Comparison of ENCODE assay signal across 8 cellular contexts in genomic region chr2:132416080-132416911, GRCh38. TPM values are rescaled to one million over a fixed set of nuclear protein-coding genes. Genes with fewer than 3 reads are reported as not detected.
DNase-seq lines count a peak whose midpoint lies in the region; ATAC-seq and TF ChIP-seq lines count a peak whose summit lies in the region.
"Had no signal": no experiment of that assay in that cellular context is flagged by ENCODE, and none has a peak within 500 bp of the region (broad histone marks: within the 10 kb centered on the region; RNA-seq: fewer than 3 reads in every experiment).

Gene GPR39, plus strand, starts transcription at chr2:132416805.

- H3K4me3 Mint-ChIP-seq in activated CD4-positive, alpha-beta T cell treated with anti-CD3 and anti-CD28 coated beads, Interleukin-2, amount 10 ng/mL, durations not matched to agents 7 days and 5 days, result no peak within 1 kb of the TSS

- H3K36me3 ChIP-seq in thoracic aorta, result no peaks in the 10 kb centered on the region

- H3K27me3 ChIP-seq in thoracic aorta (replicated peaks; ENCODE audit: insufficient read depth), result no peaks in the 10 kb centered on the region

- no peaks in the 10 kb centered on the region for H3K9me3 ChIP-seq in thoracic aorta

- CTCF ChIA-PET in activated CD4-positive, alpha-beta T cell treated with anti-CD3 and anti-CD28 coated beads, Interleukin-2, amount 10 ng/mL, durations not matched to agents 7 days and 5 days (lab: Charles Lee), result no interaction called here

- ATAC-seq in HG02678 (IDR thresholded peaks at IDR 0.05; ENCODE audit: unreplicated experiment) (peak; percentile 57), thoracic aorta (ENCODE audit: insufficient number of reproducible peaks, low FRiP score, low read depth) (no peak)

- intact Hi-C loops in lower leg skin (cut with DNase I; ENCODE audit: low total_unique reads), result no loop called here

- peaks cover 12% of the 10 kb centered on the region for H3K27me3 Mint-ChIP-seq in activated CD4-positive, alpha-beta T cell treated with anti-CD3 and anti-CD28 coated beads, Interleukin-2, amount 10 ng/mL, durations not matched to agents 7 days and 5 days

- no peaks in the 10 kb centered on the region for H3K36me3 Mint-ChIP-seq in activated CD4-positive, alpha-beta T cell treated with anti-CD3 and anti-CD28 coated beads, Interleukin-2, amount 10 ng/mL, durations not matched to agents 7 days and 5 days (ENCODE audit: low read depth)

- POLR2A ChIA-PET in activated CD4-positive, alpha-beta T cell treated with anti-CD3 and anti-CD28 coated beads, Interleukin-2, amount 10 ng/mL, durations not matched to agents 7 days and 5 days (lab: Charles Lee), result no interaction called here

- no peak for TF ChIP-seq CTCF in lower leg skin (IDR thresholded peaks at IDR 0.05)
- TF ChIP-seq CTCF in thoracic aorta (IDR thresholded peaks at IDR 0.05), result no peak

- 0 to 3% methylated on average over 25 to 29 of the region's 55 CpGs for WGBS in lower leg skin, 2 donors

- no peak within 1 kb of the TSS for H3K27ac Mint-ChIP-seq in activated CD4-positive, alpha-beta T cell treated with anti-CD3 and anti-CD28 coated beads, Interleukin-2, amount 10 ng/mL, durations not matched to agents 7 days and 5 days

- H3K27ac ChIP-seq in thoracic aorta, result no peak within 1 kb of the TSS

- no peaks in the 10 kb centered on the region for H3K9me3 Mint-ChIP-seq in activated CD4-positive, alpha-beta T cell treated with anti-CD3 and anti-CD28 coated beads, Interleukin-2, amount 10 ng/mL, durations not matched to agents 7 days and 5 days

- no peak for TF ChIP-seq POLR2A in lower leg skin (IDR thresholded peaks at IDR 0.05)

- peaks cover 4 to 6% of the 10 kb centered on the region in 2 donors for H3K4me1 ChIP-seq in thoracic aorta (ENCODE audit: control insufficient read depth in 1 of 2, low read depth in 2 of 2)

- DNase-seq in NCI-H748 treated with DMSO at 0.1 percent for 48 hours (lab: John Stamatoyannopoulos, UW) (peak; percentile 23), ecto neural progenitor cell (ENCODE audit: low spot score) (peak; percentile 73), lower leg skin (ENCODE audit: low spot score in 2 of 2) (peak; percentile 28 to 93), thoracic aorta (ENCODE audit: low spot score) (peak; percentile 28)
- DNase-seq in activated T-cell treated with anti-CD3 and anti-CD28 coated beads, Interleukin-2, amount 50 U/mL, for 1 hour, result no peak
- no peak for DNase-seq in activated CD4-positive, alpha-beta T cell treated with anti-CD3 and anti-CD28 coated beads, Interleukin-2, amount 10 ng/mL, durations not matched to agents 7 days and 5 days

- H3K4me3 ChIP-seq in lower leg skin (ENCODE audit: low read depth, poor library complexity, severe bottlenecking), result peak within 1 kb of the TSS; percentile 28
- H3K4me3 ChIP-seq in thoracic aorta, result peak within 1 kb of the TSS; percentile 80

- no peaks in the 10 kb centered on the region for H3K4me1 Mint-ChIP-seq in activated CD4-positive, alpha-beta T cell treated with anti-CD3 and anti-CD28 coated beads, Interleukin-2, amount 10 ng/mL, durations not matched to agents 7 days and 5 days

RNA-seq across cellular contexts. Expression of gene GPR39, which starts in this region (rescaled TPM):
- 1 to 10 TPM in 3 of 4 donors, under 1 TPM in 1; 0.30 to 2.8 (median 2.0) TPM for total RNA-seq in lower leg skin
- total RNA-seq in thoracic aorta, result 1 to 10 TPM; 1.9 to 2.7 TPM
- not detected for total RNA-seq in activated CD4-positive, alpha-beta T cell treated with anti-CD3 and anti-CD28 coated beads, Interleukin-2, amount 10 ng/mL, durations not matched to agents 7 days and 5 days
- total RNA-seq: activated CD8-positive, alpha-beta memory T cell treated with anti-CD3 and anti-CD28 coated beads for 36 hours had no signal

Comparison
In these comparisons a context has a peak if more than half of its experiments do, and no peak if none do; other contexts are left out.
1. DNase-seq: peak in NCI-H748 treated with DMSO at 0.1 percent for 48 hours (single experiment), ecto neural progenitor cell (single experiment), lower leg skin (2 of 2) and thoracic aorta (single experiment); none in activated T-cell treated with anti-CD3 and anti-CD28 coated beads, Interleukin-2, amount 50 U/mL, for 1 hour (single experiment) and activated CD4-positive, alpha-beta T cell treated with anti-CD3 and anti-CD28 coated beads, Interleukin-2, amount 10 ng/mL, durations not matched to agents 7 days and 5 days (single experiment).